In genomic region chr11:33859306-33859705, GRCh38 we compare ENCODE assay signal across 20 cellular contexts. TPM values are rescaled to one million over a fixed set of nuclear protein-coding genes. Genes with fewer than 3 reads are reported as not detected.
A peak's percentile ranks its signal among the peaks of the same experiment; 100 is the strongest.
DNase-seq lines count a peak whose midpoint lies in the region; ATAC-seq, FAIRE-seq and TF ChIP-seq lines count a peak whose summit lies in the region.
"Had no signal": no experiment of that assay in that cellular context is flagged by ENCODE, and none has a peak within 500 bp of the region (broad histone marks: within the 10 kb centered on the region; RNA-seq: fewer than 3 reads in every experiment).

No MANE protein-coding gene starts in this region.

- H3K4me3 ChIP-seq in BLaER1 treated with 17β-estradiol and CSF1 and Interleukin-3, amounts not matched to agents 10 nM and 100 nM, result no peak overlapping the region
- no peak overlapping the region for H3K4me3 ChIP-seq in K562
- no peak overlapping the region for H3K4me3 ChIP-seq in neutrophil (ENCODE audit: low read depth in 1 of 2, low read length in 1 of 2)
- no peak overlapping the region for H3K4me3 ChIP-seq in naive thymus-derived CD4-positive, alpha-beta T cell (ENCODE audit: low read length)
- H3K4me3 ChIP-seq: BLaER1, GM23338 had no signal

- H4K20me1 ChIP-seq in BLaER1 treated with 17β-estradiol and CSF1 and Interleukin-3, amounts not matched to agents 10 nM and 100 nM, result peaks cover 8 to 100% (median 88%) of the 10 kb centered on the region in 11 experiments; a peak in 21 of 22 replicates
- no peaks in the 10 kb centered on the region for H4K20me1 ChIP-seq in K562 (replicated peaks; ENCODE audit: control insufficient read depth, insufficient read depth, low read length)

- peaks cover 25 to 74% (median 44%) of the 10 kb centered on the region in 5 donors for H3K27me3 Mint-ChIP-seq in naive thymus-derived CD4-positive, alpha-beta T cell
- H3K27me3 Mint-ChIP-seq: B cell had no signal

- TF ChIP-seq EP300 in K562 (IDR thresholded peaks at IDR 0.05; ENCODE audit: low read length), result no peak

- no peak overlapping the region for H2AFZ ChIP-seq in K562 (ENCODE audit: low read depth, low read length)
- H2AFZ ChIP-seq: GM23338 had no signal

- in situ Hi-C loops in K562 (cut with MboI), result loop anchor here (5.0 kb wide), 1 partner anchor 113 kb away; no protein-coding TSS in a partner anchor

- no peak for ATAC-seq in K562
- no peak for ATAC-seq in naive thymus-derived CD4-positive, alpha-beta T cell
- ATAC-seq: HCT116 had no signal

- peak overlapping the region in 1 of 11 experiments; percentile 8; a peak in 1 of 22 replicates for H3K27ac ChIP-seq in BLaER1 treated with 17β-estradiol and CSF1 and Interleukin-3, amounts not matched to agents 10 nM and 100 nM
- no peak overlapping the region for H3K27ac ChIP-seq in K562 (ENCODE audit: extremely low read depth, low read depth, low read length)
- peak overlapping the region; percentile 48 for H3K27ac ChIP-seq in neutrophil
- H3K27ac ChIP-seq in naive thymus-derived CD4-positive, alpha-beta T cell (ENCODE audit: low read depth, low read length), result no peak overlapping the region
- H3K27ac ChIP-seq: 22Rv1, BLaER1 had no signal

- no peak overlapping the region for H3K27ac Mint-ChIP-seq in naive thymus-derived CD4-positive, alpha-beta T cell
- H3K27ac Mint-ChIP-seq: B cell; CD4-positive, alpha-beta memory T cell; GM23338; H9 had no signal

- H3K27me3 ChIP-seq in BLaER1 treated with 17β-estradiol and CSF1 and Interleukin-3, amounts not matched to agents 10 nM and 100 nM, result no peaks in the 10 kb centered on the region
- H3K27me3 ChIP-seq in K562 (ENCODE audit: control insufficient read depth in 2 of 2, insufficient read depth in 2 of 2, low read length in 2 of 2) (no peaks in the 10 kb centered on the region), neutrophil (no peaks in the 10 kb centered on the region)
- no peaks in the 10 kb centered on the region for H3K27me3 ChIP-seq in naive thymus-derived CD4-positive, alpha-beta T cell (ENCODE audit: control insufficient read depth in 2 of 2, insufficient read depth in 2 of 2, low read length in 2 of 2)
- H3K27me3 ChIP-seq: BLaER1 had no signal

- 88% methylated on average over 16 of the region's 16 CpGs for WGBS in K562 (ENCODE audit: insufficient coverage, low coverage, missing lambda C conversion rate)

- H3K79me2 ChIP-seq in K562 (ENCODE audit: control insufficient read depth, insufficient read depth, low read length), result peaks cover 27% of the 10 kb centered on the region

- intact Hi-C loops in K562 (cut with micrococcal nuclease), result loop anchor here (10.0 kb wide), 1 partner anchor 495 kb away; the partner anchor contains the start of gene ABTB2
- intact Hi-C loops in naive thymus-derived CD4-positive, alpha-beta T cell (cut with micrococcal nuclease), result no loop called here

- H3K4me1 ChIP-seq in BLaER1 treated with 17β-estradiol and CSF1 and Interleukin-3, amounts not matched to agents 10 nM and 100 nM, result peaks cover 34 to 64% (median 58%) of the 10 kb centered on the region in 10 experiments
- H3K4me1 ChIP-seq in K562 (replicated peaks in 1 of 2; ENCODE audit: control insufficient read depth in 2 of 2, insufficient read depth in 2 of 2, low read length in 2 of 2) (peaks cover 1 to 5% of the 10 kb centered on the region in 2 experiments; a peak in 4 of 5 replicates), neutrophil (ENCODE audit: control insufficient read depth in 1 of 2, insufficient read depth in 1 of 2, low read depth in 1 of 2, low read length in 1 of 2) (peaks cover 0 to 4% of the 10 kb centered on the region in 2 experiments)
- H3K4me1 ChIP-seq in naive thymus-derived CD4-positive, alpha-beta T cell (ENCODE audit: control insufficient read depth in 2 of 2, insufficient read depth in 2 of 2, low read length in 2 of 2), result no peaks in the 10 kb centered on the region

- H3K9me3 ChIP-seq in BLaER1 treated with 17β-estradiol and CSF1 and Interleukin-3, amounts not matched to agents 10 nM and 100 nM (replicated peaks in 1 of 11), result no peaks in the 10 kb centered on the region
- H3K9me3 ChIP-seq in K562 (replicated peaks; ENCODE audit: control insufficient read depth, insufficient read depth, low read depth, low read length), result no peaks in the 10 kb centered on the region
- H3K9me3 ChIP-seq in neutrophil, result no peaks in the 10 kb centered on the region
- H3K9me3 ChIP-seq in naive thymus-derived CD4-positive, alpha-beta T cell (ENCODE audit: control insufficient read depth in 2 of 3, low read length in 3 of 3), result no peaks in the 10 kb centered on the region
- H3K9me3 ChIP-seq: BLaER1 had no signal

- no peaks in the 10 kb centered on the region for H3K9me3 Mint-ChIP-seq in naive thymus-derived CD4-positive, alpha-beta T cell
- H3K9me3 Mint-ChIP-seq: CD4-positive, alpha-beta memory T cell; GM23338; H9 had no signal

- no peaks in the 10 kb centered on the region for H3K36me3 Mint-ChIP-seq in naive thymus-derived CD4-positive, alpha-beta T cell
- H3K36me3 Mint-ChIP-seq: CD4-positive, alpha-beta memory T cell had no signal

- TF ChIP-seq POLR2A in K562 (conservative IDR thresholded peaks at IDR 0.05), result no peak; the same call in 1 of the 2 replicates

- BruUV-seq in K562 (replicated peaks; lab: Mats Ljungman, UMichigan), result no TSS peak

- DNase-seq in K562 (ENCODE audit: extremely low read depth in 1 of 4, low spot score in 3 of 4) (no peak), GM19238 (ENCODE audit: insufficient read length, low spot score) (no peak)
- DNase-seq in naive thymus-derived CD4-positive, alpha-beta T cell, result no peak
- no peak for DNase-seq in activated CD4-positive, alpha-beta T cell treated with anti-CD3 and anti-CD28 coated beads for 48 hours
- DNase-seq: Calu3; CD4-positive, alpha-beta memory T cell; COR-L47; DMS153; DND-41; H9 had no signal

- H3K9me1 ChIP-seq in K562 (ENCODE audit: control insufficient read depth, insufficient read depth, low read length), result no peaks in the 10 kb centered on the region

- CTCF ChIA-PET in K562 (lab: Yijun Ruan, JAX; ENCODE audit: low intra/inter-chr PET ratio), result interaction anchor here (5.0 kb wide), 1 partner anchor 112 kb away, joined by 99 read pairs; no protein-coding TSS in a partner anchor
- CTCF ChIA-PET in naive thymus-derived CD4-positive, alpha-beta T cell (lab: Charles Lee), result no interaction called here

- FAIRE-seq in K562 (lab: Jason Lieb, UNC), result no peak
- FAIRE-seq: A204.1, G401.6, GM12892 had no signal

- peak overlapping the region in 7 of 11 experiments; percentile 51 to 98 (median 85); a peak in 11 of 22 replicates for H3K4me2 ChIP-seq in BLaER1 treated with 17β-estradiol and CSF1 and Interleukin-3, amounts not matched to agents 10 nM and 100 nM
- H3K4me2 ChIP-seq in K562 (ENCODE audit: insufficient read depth, low read length), result no peak overlapping the region
- H3K4me2 ChIP-seq: GM23338 had no signal

- H3K9ac ChIP-seq in BLaER1 treated with 17β-estradiol and CSF1 and Interleukin-3, amounts not matched to agents 10 nM and 100 nM, result peak overlapping the region in 5 of 11 experiments; percentile 2 to 57 (median 41); a peak in 6 of 22 replicates
- no peak overlapping the region for H3K9ac ChIP-seq in K562 (ENCODE audit: insufficient read depth in 1 of 2, low read depth in 2 of 2, low read length in 2 of 2)
- H3K9ac ChIP-seq: BLaER1 had no signal

- H3K4me3 Mint-ChIP-seq in naive thymus-derived CD4-positive, alpha-beta T cell, result no peak overlapping the region
- H3K4me3 Mint-ChIP-seq: B cell; CD4-positive, alpha-beta memory T cell; GM23338; H9 had no signal

- no peak for TF ChIP-seq CTCF in K562 (IDR thresholded peaks at IDR 0.05 in 2 of 3, conservative IDR thresholded peaks at IDR 0.05 in 1 of 3; ENCODE audit: insufficient read depth in 2 of 3, low read depth in 1 of 3, low read length in 3 of 3)
- no peak for TF ChIP-seq CTCF in neutrophil (IDR thresholded peaks at IDR 0.05)

- peaks cover 57 to 99% (median 94%) of the 10 kb centered on the region in 11 experiments for H3K36me3 ChIP-seq in BLaER1 treated with 17β-estradiol and CSF1 and Interleukin-3, amounts not matched to agents 10 nM and 100 nM
- H3K36me3 ChIP-seq in K562 (ENCODE audit: control insufficient read depth, insufficient read depth, low read length), result peaks cover 74% of the 10 kb centered on the region
- H3K36me3 ChIP-seq in neutrophil, result peaks cover 89% of the 10 kb centered on the region
- H3K36me3 ChIP-seq in naive thymus-derived CD4-positive, alpha-beta T cell (ENCODE audit: control insufficient read depth in 2 of 3, insufficient read depth in 3 of 3, low read length in 3 of 3), result no peaks in the 10 kb centered on the region

- POLR2A ChIA-PET in K562 (lab: Yijun Ruan, JAX), result interaction anchor here (0.6 to 2.0 kb wide), 3 partner anchors 9 to 15 kb away, joined by 3 to 7 read pairs (median 3); no protein-coding TSS in a partner anchor
- POLR2A ChIA-PET in naive thymus-derived CD4-positive, alpha-beta T cell (lab: Charles Lee), result no interaction called here

- TF ChIP-seq RAD21 in K562 (CRISPR knock-in tag; conservative IDR thresholded peaks at IDR 0.05 in 1 of 2, IDR thresholded peaks at IDR 0.05 in 1 of 2), result no peak

- H3K4me1 Mint-ChIP-seq in naive thymus-derived CD4-positive, alpha-beta T cell, result peaks cover 0 to 2% (median 0%) of the 10 kb centered on the region in 7 donors
- H3K4me1 Mint-ChIP-seq: CD4-positive, alpha-beta memory T cell had no signal

TF ChIP-seq in K562, 482 proteins besides CTCF, POLR2A, EP300 and RAD21 (continues in another document):
- 0 out of 2 replicates have a peak, but pooled peaks have one; percentile 6 for TF ChIP-seq SUPT5H (IDR thresholded peaks at IDR 0.05)

RNA-seq across cellular contexts. Expression of gene LMO2, which starts 32.6 kb away (rescaled TPM):
- 49.1 and 50.2 TPM in 2 replicates for total RNA-seq in K562 (2011; cell fraction: chromatin; rRNA removed; ENCODE audit: low replicate concordance)
- 42.2 and 44.7 TPM in 2 replicates for total RNA-seq in K562 (2011; cell fraction: nucleolus; rRNA removed)
- total RNA-seq in K562 (2011; cell fraction: nucleoplasm; rRNA removed), result 44.7 and 67.3 TPM in 2 replicates
- total RNA-seq in K562 (2014; rRNA removed) (93.1 and 104 TPM in 2 replicates), K562 (2014; rRNA removed; fragmentation: Illumina TruSeq; extraction: Trizol) (85.1 and 96.3 TPM in 2 replicates), K562 (2015; rRNA removed; fragmentation: Illumina TruSeq; extraction: Trizol) (39.2 and 41.5 TPM in 2 replicates), K562 (2021) (87.3 and 96.2 TPM in 2 replicates)
- polyA plus RNA-seq in K562 (2011; rRNA removed) (79.9 and 126 TPM in 2 replicates), K562 (2014; fragmentation: Illumina TruSeq; extraction: Trizol) (90.9 and 91.5 TPM in 2 replicates), K562 (2014; fragmentation: Nextera tagmentation; extraction: Ambion mirVana) (10 to 100 TPM in 1 of 2 experiments, 1 to 10 TPM in 1; 6.9 to 19.6 TPM), K562 (2014; rRNA removed) (98.0 and 118 TPM in 2 replicates)
- 57.1 and 58.2 TPM in 2 replicates for polyA plus RNA-seq in K562 (2011; cell fraction: cytosol; rRNA removed)
- polyA plus RNA-seq in K562 (2011; cell fraction: nucleus; rRNA removed), result 75.1 and 102 TPM in 2 replicates
- polyA plus RNA-seq in K562 (2012), result 22.8 and 56.1 TPM in 2 replicates
- 48.8 and 65.2 TPM in 2 replicates for polyA minus RNA-seq in K562 (2011; rRNA and poly(A)+ RNA removed)
- polyA minus RNA-seq in K562 (2011; cell fraction: cytosol; rRNA and poly(A)+ RNA removed), result 20.9 and 37.0 TPM in 2 replicates
- 39.8 and 45.0 TPM in 2 replicates for polyA minus RNA-seq in K562 (2011; cell fraction: nucleus; rRNA and poly(A)+ RNA removed)
- total RNA-seq in naive thymus-derived CD4-positive, alpha-beta T cell, result 10 to 100 TPM in 1 of 5 experiments, 1 to 10 TPM in 1, under 1 TPM in 2, not detected in 1; 0.73 to 40.4 (median 2.6) TPM
- polyA plus RNA-seq in naive thymus-derived CD4-positive, alpha-beta T cell, result under 1 TPM in 1 of 2 donors, not detected in 1; 0.26 TPM
